In the genomic region with DNA sequence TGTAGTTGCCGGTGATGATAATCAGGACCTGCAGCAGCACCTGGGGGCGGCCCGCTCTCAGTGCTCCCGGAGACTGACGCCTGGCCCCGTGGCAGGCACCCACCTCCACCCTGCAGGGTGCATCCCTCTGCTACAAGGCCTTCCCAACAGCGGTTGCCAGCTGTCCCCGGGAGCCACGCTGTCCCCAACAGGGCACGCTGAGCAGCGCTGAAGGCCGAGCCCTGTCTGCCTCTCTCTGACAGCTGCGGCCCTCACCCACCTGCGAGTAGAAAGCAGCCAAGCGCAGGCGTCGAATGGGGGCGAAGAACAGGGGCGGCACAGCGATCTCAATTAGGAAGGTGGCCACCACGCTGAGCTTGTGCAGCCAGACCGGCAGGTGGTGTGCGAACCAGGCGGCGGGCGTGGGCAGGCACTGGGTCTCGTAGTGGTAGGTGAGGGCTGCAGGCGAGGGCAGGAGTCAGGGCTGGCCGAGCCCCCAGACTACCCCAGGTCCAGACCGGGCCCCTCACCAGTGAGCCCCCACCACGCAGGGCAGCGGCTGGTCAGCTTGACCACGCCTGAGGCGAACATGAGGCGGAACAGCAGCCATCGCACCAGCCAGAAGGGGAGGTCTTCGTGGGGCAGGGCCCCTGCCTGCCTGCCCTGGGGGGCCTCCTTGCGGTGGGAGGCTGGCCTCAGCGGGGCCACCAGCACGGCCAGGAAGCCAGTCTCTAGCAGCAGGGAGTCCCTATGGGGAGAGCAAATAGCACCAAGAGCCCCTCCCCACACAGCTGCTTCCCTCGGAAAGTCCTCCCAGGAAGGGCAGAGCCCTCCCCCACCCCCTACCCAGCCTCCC, we compare ENCODE assay signal across 1 cellular context.
TF ChIP-seq lines count a peak whose summit lies in the region.

No MANE protein-coding gene starts in this region.

TF ChIP-seq in HepG2, 621 proteins besides CTCF, POLR2A, EP300 and RAD21:
- TF ChIP-seq SIN3A (IDR thresholded peaks at IDR 0.05; ENCODE audit: borderline replicate concordance, low read depth, low read length) (no peak), EZH2 (conservative IDR thresholded peaks at IDR 0.05; ENCODE audit: low read depth, low read length) (no peak), AGO2 (optimal IDR thresholded peaks at IDR 0.05; ENCODE audit: low read depth, low read length) (peak; percentile 29), ZNF598 (CRISPR knock-in tag; IDR thresholded peaks at IDR 0.05; ENCODE audit: borderline replicate concordance) (no peak), ZNF777 (CRISPR knock-in tag; IDR thresholded peaks at IDR 0.05) (no peak), TEAD2 (CRISPR knock-in tag; IDR thresholded peaks at IDR 0.05) (no peak), HNRNPUL1 (IDR thresholded peaks at IDR 0.05; ENCODE audit: low read depth, low read length) (no peak), PAWR (CRISPR knock-in tag; IDR thresholded peaks at IDR 0.05; ENCODE audit: borderline replicate concordance) (no peak), REL (CRISPR knock-in tag; conservative IDR thresholded peaks at IDR 0.05) (no peak), RBFOX2 (IDR thresholded peaks at IDR 0.05; ENCODE audit: low read depth, low read length) (peak; percentile 20; the same call in 1 of the 2 replicates)
- TF ChIP-seq, protein P1, sequence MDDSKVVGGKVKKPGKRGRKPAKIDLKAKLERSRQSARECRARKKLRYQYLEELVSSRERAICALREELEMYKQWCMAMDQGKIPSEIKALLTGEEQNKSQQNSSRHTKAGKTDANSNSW (CRISPR knock-in tag; IDR thresholded peaks at IDR 0.05; ENCODE audit: borderline replicate concordance), result no peak
